In genomic region chr15:97961067-97961954, GRCh38 we compare ENCODE assay signal across 8 cellular contexts. TPM values are rescaled to one million over a fixed set of nuclear protein-coding genes. Genes with fewer than 3 reads are reported as not detected.
DNase-seq lines count a peak whose midpoint lies in the region; ATAC-seq and TF ChIP-seq lines count a peak whose summit lies in the region.

No MANE protein-coding gene starts in this region.

- H3K27me3 Mint-ChIP-seq in IgD-negative memory B cell, result peaks cover 12% of the 10 kb centered on the region
- H3K27me3 Mint-ChIP-seq in activated T-helper 17 cell treated with anti-CD3 and anti-CD28 coated beads, Interleukin-2, amount 50 U/mL, for 72 hours, result peaks cover 8% of the 10 kb centered on the region
- H3K27me3 Mint-ChIP-seq in glutamatergic neuron (ENCODE audit: unreplicated experiment), result no peaks in the 10 kb centered on the region

- H3K4me1 ChIP-seq in neuronal stem cell (ENCODE audit: control insufficient read depth in 2 of 2, insufficient read depth in 1 of 2, low read depth in 1 of 2, low read length in 2 of 2), result peaks cover 3 to 5% of the 10 kb centered on the region in 2 donors

- peaks cover 3% of the 10 kb centered on the region for H3K36me3 Mint-ChIP-seq in IgD-negative memory B cell
- no peaks in the 10 kb centered on the region for H3K36me3 Mint-ChIP-seq in activated T-helper 17 cell treated with anti-CD3 and anti-CD28 coated beads, Interleukin-2, amount 50 U/mL, for 72 hours (ENCODE audit: low read depth)
- no peaks in the 10 kb centered on the region for H3K36me3 Mint-ChIP-seq in glutamatergic neuron (ENCODE audit: unreplicated experiment)

- H3K4me3 Mint-ChIP-seq in IgD-negative memory B cell (peak overlapping the region; percentile 48 to 79 (median 71)), glutamatergic neuron (ENCODE audit: unreplicated experiment) (peak overlapping the region; percentile 88)
- H3K4me3 Mint-ChIP-seq in activated T-helper 17 cell treated with anti-CD3 and anti-CD28 coated beads, Interleukin-2, amount 50 U/mL, for 72 hours, result peak overlapping the region; percentile 66

- H3K27ac Mint-ChIP-seq in IgD-negative memory B cell, result peak overlapping the region in 1 of 3 donors; percentile 73
- H3K27ac Mint-ChIP-seq in activated T-helper 17 cell treated with anti-CD3 and anti-CD28 coated beads, Interleukin-2, amount 50 U/mL, for 72 hours, result no peak overlapping the region
- peak overlapping the region; percentile 24 for H3K27ac Mint-ChIP-seq in glutamatergic neuron (ENCODE audit: unreplicated experiment)

- peak overlapping the region; percentile 58 to 89 for H3K4me3 ChIP-seq in neuronal stem cell (ENCODE audit: low read length in 2 of 2)

- no peak overlapping the region for H4K8ac ChIP-seq in neuronal stem cell (ENCODE audit: low read depth, low read length)

- TF ChIP-seq CTCF in glutamatergic neuron (IDR thresholded peaks at IDR 0.05; ENCODE audit: partially characterized antibody, unreplicated experiment), result no peak

- peak overlapping the region; percentile 80 for H3K23ac ChIP-seq in neuronal stem cell (ENCODE audit: low read depth, low read length, poor library complexity)

- H2BK15ac ChIP-seq in neuronal stem cell (ENCODE audit: low read length), result no peak overlapping the region

- H3K27ac ChIP-seq in neuronal stem cell (replicated peaks; ENCODE audit: low read length), result no peak overlapping the region

- peaks cover 0 to 27% of the 10 kb centered on the region in 2 donors for H3K36me3 ChIP-seq in neuronal stem cell (replicated peaks in 1 of 2; ENCODE audit: control insufficient read depth in 2 of 2, insufficient read depth in 2 of 2, low read length in 2 of 2)

- no peak overlapping the region for H4K91ac ChIP-seq in neuronal stem cell (ENCODE audit: low read depth, low read length, poor library complexity)

- H3K9me3 ChIP-seq in neuronal stem cell (replicated peaks in 1 of 2; ENCODE audit: control insufficient read depth in 2 of 2, insufficient read depth in 1 of 2, low read depth in 1 of 2, low read length in 2 of 2), result no peaks in the 10 kb centered on the region

- H2BK12ac ChIP-seq in neuronal stem cell (ENCODE audit: low read length), result no peak overlapping the region

- H3K9me3 Mint-ChIP-seq in IgD-negative memory B cell (peaks cover 0 to 1% (median 0%) of the 10 kb centered on the region in 3 donors), glutamatergic neuron (ENCODE audit: unreplicated experiment) (peaks cover 7% of the 10 kb centered on the region)
- H3K9me3 Mint-ChIP-seq in activated T-helper 17 cell treated with anti-CD3 and anti-CD28 coated beads, Interleukin-2, amount 50 U/mL, for 72 hours, result no peaks in the 10 kb centered on the region

- H2BK120ac ChIP-seq in neuronal stem cell (ENCODE audit: low read depth, low read length), result no peak overlapping the region

- no CpG with 5 or more reads among the region's 48 CpGs for WGBS in neuronal stem cell (ENCODE audit: extremely low coverage in 2 of 2, insufficient read length in 2 of 2, insufficient replicate concordance in 1 of 2), 2 donors

- peaks cover 0 to 8% (median 0%) of the 10 kb centered on the region in 3 experiments for H3K27me3 ChIP-seq in neuronal stem cell (ENCODE audit: control insufficient read depth in 3 of 3, insufficient read depth in 3 of 3, low read depth in 1 of 3, low read length in 3 of 3)

- peak overlapping the region; percentile 89 for H2AFZ ChIP-seq in neuronal stem cell (ENCODE audit: low read length)

- peak overlapping the region; percentile 89 for H3K4me2 ChIP-seq in neuronal stem cell (ENCODE audit: insufficient read depth, low read length, poor library complexity, severe bottlenecking)

- H2AK5ac ChIP-seq in neuronal stem cell (ENCODE audit: low read depth, low read length), result peak overlapping the region; percentile 29

- peak overlapping the region; percentile 88 for H3K9ac ChIP-seq in neuronal stem cell (ENCODE audit: low read depth, low read length, poor library complexity)

- no peak overlapping the region for H3K18ac ChIP-seq in neuronal stem cell (ENCODE audit: low read length)

- peak overlapping the region; percentile 43 for H2BK5ac ChIP-seq in neuronal stem cell (ENCODE audit: low read length)

- H3K4me1 Mint-ChIP-seq in IgD-negative memory B cell (peaks cover 0 to 19% (median 0%) of the 10 kb centered on the region in 3 donors), glutamatergic neuron (ENCODE audit: low read depth, unreplicated experiment) (peaks cover 14% of the 10 kb centered on the region)
- H3K4me1 Mint-ChIP-seq in activated T-helper 17 cell treated with anti-CD3 and anti-CD28 coated beads, Interleukin-2, amount 50 U/mL, for 72 hours, result peaks cover 5% of the 10 kb centered on the region

- no peak overlapping the region for H3K14ac ChIP-seq in neuronal stem cell (ENCODE audit: low read length)

- no peak overlapping the region for H3K4ac ChIP-seq in neuronal stem cell (ENCODE audit: low read length)

- no peak for ATAC-seq in activated T-helper 17 cell treated with anti-CD3 and anti-CD28 coated beads, Interleukin-2, amount 50 U/mL, for 72 hours (replicated peaks)
- no peak for ATAC-seq in HG03139 (IDR thresholded peaks at IDR 0.05; ENCODE audit: unreplicated experiment)

- DNase-seq in CD1c-positive myeloid dendritic cell (ENCODE audit: extremely low spot score), result peak; percentile 78
- DNase-seq in glutamatergic neuron, result peak; percentile 39
- peak; percentile 9 for DNase-seq in neuronal stem cell (ENCODE audit: low spot score)
- DNase-seq in NCI-H1694 (lab: John Stamatoyannopoulos, UW), result no peak
- DNase-seq in NCI-H226, result no peak

- H3K79me1 ChIP-seq in neuronal stem cell (ENCODE audit: low read depth, low read length), result no peaks in the 10 kb centered on the region

RNA-seq across cellular contexts. Expression of gene ARRDC4, which starts 0.8 kb away (rescaled TPM):
- polyA plus RNA-seq in IgD-negative memory B cell, result 0.90 TPM
- total RNA-seq in activated T-helper 17 cell treated with anti-CD3 and anti-CD28 coated beads, Interleukin-2, amount 50 U/mL, for 72 hours, result under 1 TPM; 0.39 to 0.71 TPM
- 16.9 TPM for total RNA-seq in glutamatergic neuron (ENCODE audit: unreplicated experiment)
- 9.4 TPM for polyA plus RNA-seq in neuronal stem cell (2013, experiment 1 of 2)
- 9.7 TPM for polyA plus RNA-seq in neuronal stem cell (2013, experiment 2 of 2)

Comparison
In these comparisons a context has a peak if more than half of its experiments do, and no peak if none do; other contexts are left out.
1. DNase-seq: peak in CD1c-positive myeloid dendritic cell (single experiment), glutamatergic neuron (single experiment) and neuronal stem cell (single experiment); none in NCI-H1694 (single experiment) and NCI-H226 (single experiment).
2. RNA of gene ARRDC4, which starts 0.8 kb away (total RNA-seq): 16.9 TPM in glutamatergic neuron (single experiment); 0.39 to 0.71 TPM in activated T-helper 17 cell treated with anti-CD3 and anti-CD28 coated beads, Interleukin-2, amount 50 U/mL, for 72 hours; every median in the first group is over 10 times any median in the second.
3. Peak in every context shown above with its lines, with median percentiles within 50 percentile points of each other: H3K4me3 Mint-ChIP-seq.